1 cellular context compared by ENCODE assay signal in the genomic region with DNA sequence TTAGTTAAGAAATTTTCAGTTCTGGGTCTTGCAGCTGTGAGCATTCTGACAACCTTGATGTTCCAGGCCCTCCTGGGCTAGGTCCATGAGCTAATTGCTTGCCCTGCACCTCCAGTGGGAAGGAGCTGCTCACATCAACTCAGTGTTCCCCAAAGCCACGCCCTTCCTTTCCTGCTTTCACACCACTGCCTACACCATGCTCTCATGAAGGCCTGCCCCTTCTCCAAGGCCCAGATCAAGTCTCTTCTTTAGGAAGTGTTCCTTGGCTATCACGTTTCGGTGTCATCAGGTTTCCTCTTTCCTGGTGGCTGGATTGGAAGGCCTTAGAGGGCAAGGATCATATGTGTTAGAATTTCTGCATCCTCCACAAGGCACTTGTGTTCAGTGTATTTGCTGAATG.
A peak's percentile ranks its signal among the peaks of the same experiment; 100 is the strongest.
TF ChIP-seq lines count a peak whose summit lies in the region.

No MANE protein-coding gene starts in this region.

TF ChIP-seq in HepG2, 621 proteins besides CTCF, POLR2A, EP300 and RAD21:
- peak; percentile 41; the same call in 1 of the 2 replicates for TF ChIP-seq PAF1 (CRISPR knock-in tag; IDR thresholded peaks at IDR 0.05)
- TF ChIP-seq, protein P1, sequence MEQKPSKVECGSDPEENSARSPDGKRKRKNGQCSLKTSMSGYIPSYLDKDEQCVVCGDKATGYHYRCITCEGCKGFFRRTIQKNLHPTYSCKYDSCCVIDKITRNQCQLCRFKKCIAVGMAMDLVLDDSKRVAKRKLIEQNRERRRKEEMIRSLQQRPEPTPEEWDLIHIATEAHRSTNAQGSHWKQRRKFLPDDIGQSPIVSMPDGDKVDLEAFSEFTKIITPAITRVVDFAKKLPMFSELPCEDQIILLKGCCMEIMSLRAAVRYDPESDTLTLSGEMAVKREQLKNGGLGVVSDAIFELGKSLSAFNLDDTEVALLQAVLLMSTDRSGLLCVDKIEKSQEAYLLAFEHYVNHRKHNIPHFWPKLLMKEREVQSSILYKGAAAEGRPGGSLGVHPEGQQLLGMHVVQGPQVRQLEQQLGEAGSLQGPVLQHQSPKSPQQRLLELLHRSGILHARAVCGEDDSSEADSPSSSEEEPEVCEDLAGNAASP (CRISPR knock-in tag; IDR thresholded peaks at IDR 0.05; ENCODE audit: borderline replicate concordance): no peak
